30 cellular contexts compared by ENCODE assay signal in genomic region chr17:78045316-78045715, GRCh38.
"Had no signal": no experiment of that assay in that cellular context is flagged by ENCODE, and none has a peak within 500 bp of the region (broad histone marks: within the 10 kb centered on the region; RNA-seq: fewer than 3 reads in every experiment).

No MANE protein-coding gene starts in this region.

- H3K27me3 Mint-ChIP-seq: activated T-cell treated with anti-CD3 and anti-CD28 coated beads, Interleukin-2, amount 50 U/mL, for 24 hours; effector memory CD8-positive, alpha-beta T cell; naive B cell; T-helper 17 cell; type B pancreatic cell had no signal

- ATAC-seq: activated CD4-positive, CD25-positive, alpha-beta regulatory T cell treated with anti-CD3 and anti-CD28 coated beads, Interleukin-2, amount 50 U/mL, for 24 hours; effector memory CD8-positive, alpha-beta T cell; heart left ventricle; left colon; pancreas; T-helper 17 cell had no signal

- H3K9me3 Mint-ChIP-seq: activated T-cell treated with anti-CD3 and anti-CD28 coated beads, Interleukin-2, amount 50 U/mL, for 24 hours; effector memory CD8-positive, alpha-beta T cell; naive B cell; type B pancreatic cell had no signal

- H3K27ac ChIP-seq: adrenal gland, brain microvascular endothelial cell, coronary artery, pancreas, prostate gland, sigmoid colon, uterus, WERI-Rb-1 had no signal

- H3K27ac Mint-ChIP-seq: activated T-cell treated with anti-CD3 and anti-CD28 coated beads, Interleukin-2, amount 50 U/mL, for 24 hours; mesothelial cell of epicardium; T-helper 17 cell; type B pancreatic cell had no signal

- H3K9me3 ChIP-seq: adrenal gland, heart left ventricle, pancreas, prostate gland, sigmoid colon, uterus had no signal

- H3K4me1 ChIP-seq: prostate gland, uterus had no signal

- H3K4me3 ChIP-seq: adrenal gland, coronary artery, heart left ventricle, pancreas, prostate gland, sigmoid colon, uterus had no signal

- DNase-seq: activated CD4-positive, alpha-beta T cell treated with anti-CD3 and anti-CD28 coated beads, Interleukin-2, amount 50 U/mL, for 1 hour; activated CD8-positive, alpha-beta memory T cell treated with anti-CD3 and anti-CD28 coated beads, Interleukin-2, amount 50 U/mL, for 48 hours; activated gamma-delta T cell treated with Interleukin-2 at 50 U/mL for 16 hours; activated T-cell treated with anti-CD3 and anti-CD28 coated beads, Interleukin-2, amount 50 U/mL, for 24 hours; adrenal gland; brain microvascular endothelial cell; effector memory CD8-positive, alpha-beta T cell; erythroblast; foreskin fibroblast; heart left ventricle; hypothalamus; immature natural killer cell; kidney; left colon; mammary epithelial cell; naive B cell; pancreas; sigmoid colon; small intestine; stimulated activated CD4-positive, alpha-beta T cell treated with anti-CD3 and anti-CD28 coated beads, Interleukin-2, amount 100 ng/mL, for 24 hours; stimulated activated naive CD4-positive, alpha-beta T cell; T-helper 17 cell; T1000; uterus; WERI-Rb-1 had no signal

- H3K4me3 Mint-ChIP-seq: activated T-cell treated with anti-CD3 and anti-CD28 coated beads, Interleukin-2, amount 50 U/mL, for 24 hours; effector memory CD8-positive, alpha-beta T cell; immature natural killer cell; mesothelial cell of epicardium; naive B cell; T-helper 17 cell; type B pancreatic cell had no signal

- H3K27me3 ChIP-seq: adrenal gland, brain microvascular endothelial cell, heart left ventricle, pancreas, sigmoid colon, uterus had no signal

- H3K36me3 ChIP-seq: uterus had no signal
